ENCODE assay signal across 25 cellular contexts in the genomic region with DNA sequence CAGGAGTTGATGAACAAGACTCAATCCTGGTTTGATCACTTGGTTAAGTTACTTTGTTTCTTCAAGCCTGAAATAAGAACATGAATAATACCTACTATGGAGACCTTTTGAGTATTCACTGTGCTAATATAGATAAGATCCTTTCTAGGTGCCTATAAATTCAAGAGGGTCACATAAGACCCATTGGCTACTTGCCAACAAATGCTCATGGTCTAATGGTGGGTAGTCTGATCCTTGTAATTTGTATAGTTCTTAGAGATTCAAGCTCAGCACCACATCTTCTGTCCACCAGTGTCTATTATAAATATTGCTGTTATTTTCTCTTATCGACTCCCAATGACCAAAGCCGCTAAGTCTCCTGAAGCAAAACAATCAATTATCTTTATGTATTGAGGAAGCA.
"Had no signal": no experiment of that assay in that cellular context is flagged by ENCODE, and none has a peak within 500 bp of the region (broad histone marks: within the 10 kb centered on the region; RNA-seq: fewer than 3 reads in every experiment).

No MANE protein-coding gene starts in this region.

- FAIRE-seq: astrocyte had no signal

- H3K4me3 ChIP-seq: Peyer's patch, SJCRH30 had no signal

- H3K4me1 ChIP-seq: SJCRH30 had no signal

- H3K36me3 ChIP-seq: Peyer's patch, SJCRH30, WERI-Rb-1 had no signal

- H3K9me3 ChIP-seq: Peyer's patch, SJCRH30, SK-N-SH had no signal

- H3K27me3 ChIP-seq: Peyer's patch, SJCRH30 had no signal

- H3K4me2 ChIP-seq: SK-N-SH had no signal

- DNase-seq: activated CD4-positive, alpha-beta memory T cell treated with anti-CD3 and anti-CD28 coated beads, Interleukin-2, amount 10 ng/mL, durations not matched to agents 7 days and 5 days; activated CD4-positive, alpha-beta T cell treated with anti-CD3 and anti-CD28 coated beads for 36 hours; activated CD4-positive, alpha-beta T cell treated with anti-CD3 and anti-CD28 coated beads, Interleukin-2, amount 50 U/mL, for 1 hour; activated gamma-delta T cell; activated naive CD4-positive, alpha-beta T cell treated with anti-CD3 and anti-CD28 coated beads for 36 hours; activated T-cell treated with anti-CD3 and anti-CD28 coated beads for 4 hours; activated T-cell treated with anti-CD3 and anti-CD28 coated beads, Interleukin-2, amount 50 U/mL, for 48 hours; amygdala; NCI-H1092; NCI-H1436; NCI-H1694 treated with DMSO at 0.1 percent for 48 hours; NCI-H2029 treated with DMSO at 0.1 percent for 48 hours; NCI-H2171; NCI-H345; NCI-H510A; NCI-H526 treated with DMSO at 0.1 percent for 48 hours; Peyer's patch; Right ventricle myocardium superior; SK-N-SH; T-helper 1 cell; WERI-Rb-1 had no signal

- ATAC-seq: activated CD4-positive, alpha-beta T cell treated with anti-CD3 and anti-CD28 coated beads for 36 hours; activated T-helper 17 cell treated with anti-CD3 and anti-CD28 coated beads, Interleukin-2, amount 50 U/mL, for 72 hours had no signal

- H3K27ac ChIP-seq: Peyer's patch, RWPE1, SJCRH30, WERI-Rb-1 had no signal

- H3K9ac ChIP-seq: SK-N-SH had no signal
